ENCODE assay signal across 1 cellular context in genomic region chr7:131922948-131923347, GRCh38.
TF ChIP-seq lines count a peak whose summit lies in the region.
"Not testable (repeated sequence)": the region's sequence is repeated elsewhere in the genome, so short reads cannot be mapped to it uniquely, and the experiment has no call there.

No MANE protein-coding gene starts in this region.

TF ChIP-seq in K562, 482 proteins besides CTCF, POLR2A, EP300 and RAD21 (continued from another document):
- TF ChIP-seq CEBPG (CRISPR knock-in tag; IDR thresholded peaks at IDR 0.05); ATF3 (CRISPR knock-in tag; conservative IDR thresholded peaks at IDR 0.05): not testable (repeated sequence)
- peak; percentile 25 to 78; a peak in 3 of 4 replicates for TF ChIP-seq CEBPG (tag; conservative IDR thresholded peaks at IDR 0.05 in 1 of 2, IDR thresholded peaks at IDR 0.05 in 1 of 2)
- peak; percentile 65 for TF ChIP-seq ATF3 (IDR thresholded peaks at IDR 0.05)
